1 cellular context compared by ENCODE assay signal in the genomic region with DNA sequence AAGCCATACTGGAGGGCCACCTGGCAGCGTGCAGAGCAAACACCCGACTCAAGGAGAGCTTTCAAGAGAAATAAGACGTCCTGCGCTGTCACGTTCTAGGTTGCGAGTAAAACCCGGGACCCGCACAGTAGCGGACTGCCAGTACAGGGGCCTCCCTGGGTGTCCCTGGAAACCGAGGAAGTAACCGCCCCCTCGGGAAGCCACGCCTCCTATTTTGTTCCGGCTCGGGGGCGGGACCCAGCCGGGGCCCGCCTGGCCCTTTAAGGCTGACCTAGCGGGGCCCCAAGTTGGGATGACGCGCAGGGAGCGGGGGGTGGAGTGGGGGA.
TF ChIP-seq lines count a peak whose summit lies in the region.

No MANE protein-coding gene starts in this region.

TF ChIP-seq in SK-N-SH treated with all-trans-retinoic acid at 6 μM for 48 hours, 23 proteins besides CTCF, POLR2A, EP300 and RAD21 (continued from another document):
- TF ChIP-seq ISL1 (CRISPR knock-in tag; IDR thresholded peaks at IDR 0.05) (no peak), ZFP30 (CRISPR knock-in tag; IDR thresholded peaks at IDR 0.05) (no peak)
- TF ChIP-seq, protein P1, sequence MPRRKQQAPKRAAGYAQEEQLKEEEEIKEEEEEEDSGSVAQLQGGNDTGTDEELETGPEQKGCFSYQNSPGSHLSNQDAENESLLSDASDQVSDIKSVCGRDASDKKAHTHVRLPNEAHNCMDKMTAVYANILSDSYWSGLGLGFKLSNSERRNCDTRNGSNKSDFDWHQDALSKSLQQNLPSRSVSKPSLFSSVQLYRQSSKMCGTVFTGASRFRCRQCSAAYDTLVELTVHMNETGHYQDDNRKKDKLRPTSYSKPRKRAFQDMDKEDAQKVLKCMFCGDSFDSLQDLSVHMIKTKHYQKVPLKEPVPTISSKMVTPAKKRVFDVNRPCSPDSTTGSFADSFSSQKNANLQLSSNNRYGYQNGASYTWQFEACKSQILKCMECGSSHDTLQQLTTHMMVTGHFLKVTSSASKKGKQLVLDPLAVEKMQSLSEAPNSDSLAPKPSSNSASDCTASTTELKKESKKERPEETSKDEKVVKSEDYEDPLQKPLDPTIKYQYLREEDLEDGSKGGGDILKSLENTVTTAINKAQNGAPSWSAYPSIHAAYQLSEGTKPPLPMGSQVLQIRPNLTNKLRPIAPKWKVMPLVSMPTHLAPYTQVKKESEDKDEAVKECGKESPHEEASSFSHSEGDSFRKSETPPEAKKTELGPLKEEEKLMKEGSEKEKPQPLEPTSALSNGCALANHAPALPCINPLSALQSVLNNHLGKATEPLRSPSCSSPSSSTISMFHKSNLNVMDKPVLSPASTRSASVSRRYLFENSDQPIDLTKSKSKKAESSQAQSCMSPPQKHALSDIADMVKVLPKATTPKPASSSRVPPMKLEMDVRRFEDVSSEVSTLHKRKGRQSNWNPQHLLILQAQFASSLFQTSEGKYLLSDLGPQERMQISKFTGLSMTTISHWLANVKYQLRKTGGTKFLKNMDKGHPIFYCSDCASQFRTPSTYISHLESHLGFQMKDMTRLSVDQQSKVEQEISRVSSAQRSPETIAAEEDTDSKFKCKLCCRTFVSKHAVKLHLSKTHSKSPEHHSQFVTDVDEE (CRISPR knock-in tag; IDR thresholded peaks at IDR 0.05), result no peak
- TF ChIP-seq, protein P2, sequence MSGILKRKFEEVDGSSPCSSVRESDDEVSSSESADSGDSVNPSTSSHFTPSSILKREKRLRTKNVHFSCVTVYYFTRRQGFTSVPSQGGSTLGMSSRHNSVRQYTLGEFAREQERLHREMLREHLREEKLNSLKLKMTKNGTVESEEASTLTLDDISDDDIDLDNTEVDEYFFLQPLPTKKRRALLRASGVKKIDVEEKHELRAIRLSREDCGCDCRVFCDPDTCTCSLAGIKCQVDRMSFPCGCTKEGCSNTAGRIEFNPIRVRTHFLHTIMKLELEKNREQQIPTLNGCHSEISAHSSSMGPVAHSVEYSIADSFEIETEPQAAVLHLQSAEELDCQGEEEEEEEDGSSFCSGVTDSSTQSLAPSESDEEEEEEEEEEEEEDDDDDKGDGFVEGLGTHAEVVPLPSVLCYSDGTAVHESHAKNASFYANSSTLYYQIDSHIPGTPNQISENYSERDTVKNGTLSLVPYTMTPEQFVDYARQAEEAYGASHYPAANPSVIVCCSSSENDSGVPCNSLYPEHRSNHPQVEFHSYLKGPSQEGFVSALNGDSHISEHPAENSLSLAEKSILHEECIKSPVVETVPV (CRISPR knock-in tag; IDR thresholded peaks at IDR 0.05), result no peak
- TF ChIP-seq, protein P3, sequence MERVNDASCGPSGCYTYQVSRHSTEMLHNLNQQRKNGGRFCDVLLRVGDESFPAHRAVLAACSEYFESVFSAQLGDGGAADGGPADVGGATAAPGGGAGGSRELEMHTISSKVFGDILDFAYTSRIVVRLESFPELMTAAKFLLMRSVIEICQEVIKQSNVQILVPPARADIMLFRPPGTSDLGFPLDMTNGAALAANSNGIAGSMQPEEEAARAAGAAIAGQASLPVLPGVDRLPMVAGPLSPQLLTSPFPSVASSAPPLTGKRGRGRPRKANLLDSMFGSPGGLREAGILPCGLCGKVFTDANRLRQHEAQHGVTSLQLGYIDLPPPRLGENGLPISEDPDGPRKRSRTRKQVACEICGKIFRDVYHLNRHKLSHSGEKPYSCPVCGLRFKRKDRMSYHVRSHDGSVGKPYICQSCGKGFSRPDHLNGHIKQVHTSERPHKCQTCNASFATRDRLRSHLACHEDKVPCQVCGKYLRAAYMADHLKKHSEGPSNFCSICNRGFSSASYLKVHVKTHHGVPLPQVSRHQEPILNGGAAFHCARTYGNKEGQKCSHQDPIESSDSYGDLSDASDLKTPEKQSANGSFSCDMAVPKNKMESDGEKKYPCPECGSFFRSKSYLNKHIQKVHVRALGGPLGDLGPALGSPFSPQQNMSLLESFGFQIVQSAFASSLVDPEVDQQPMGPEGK (CRISPR knock-in tag; IDR thresholded peaks at IDR 0.05; ENCODE audit: borderline replicate concordance), result no peak
